Comparison of ENCODE assay signal across 8 cellular contexts in the genomic region with DNA sequence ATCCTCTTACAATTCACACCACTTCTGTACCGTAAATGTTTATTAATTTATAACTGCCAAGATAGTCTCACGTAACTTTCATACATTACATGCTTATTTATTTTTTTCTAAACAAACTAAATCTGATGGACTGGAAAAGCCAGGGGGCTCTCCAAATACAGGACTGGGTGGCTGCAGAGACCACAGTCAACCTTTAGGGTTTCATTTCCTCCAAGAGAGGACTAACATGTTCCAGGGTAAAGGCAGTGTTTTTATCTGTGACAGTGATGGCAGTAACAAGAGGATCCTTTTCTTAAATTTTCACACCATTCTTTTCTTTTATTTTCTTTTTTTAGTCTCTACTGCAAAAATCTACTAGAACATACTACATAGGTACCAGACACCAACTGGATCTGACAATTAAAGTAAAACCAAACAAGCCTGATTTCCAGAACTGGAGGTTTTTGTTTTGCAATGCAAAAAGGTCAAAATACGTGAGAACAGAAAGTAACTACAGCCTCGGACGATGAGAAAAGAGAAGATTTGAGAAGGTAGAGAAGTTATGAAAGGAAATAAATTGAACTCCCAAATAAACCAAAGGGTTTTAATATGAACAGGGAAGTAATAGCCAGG. TPM values are rescaled to one million over a fixed set of nuclear protein-coding genes. Genes with fewer than 3 reads are reported as not detected.
DNase-seq lines count a peak whose midpoint lies in the region; ATAC-seq, FAIRE-seq and TF ChIP-seq lines count a peak whose summit lies in the region.

No MANE protein-coding gene starts in this region.

- intact Hi-C loops in right cardiac atrium (cut with DNase I) = no loop called here
- intact Hi-C loops in posterior vena cava (cut with DNase I) = no loop called here

- no peaks in the 10 kb centered on the region for H3K36me3 ChIP-seq in BE2C
- H3K36me3 ChIP-seq in WERI-Rb-1 = no peaks in the 10 kb centered on the region
- no peaks in the 10 kb centered on the region for H3K36me3 ChIP-seq in small intestine (ENCODE audit: control insufficient read depth in 2 of 2, insufficient read depth in 2 of 2, low read length in 2 of 2)

- no peak overlapping the region for H3K27ac ChIP-seq in WERI-Rb-1
- peak overlapping the region; percentile 94 for H3K27ac ChIP-seq in right cardiac atrium (ENCODE audit: low read length)
- peak overlapping the region; percentile 85 to 98 for H3K27ac ChIP-seq in small intestine (ENCODE audit: low read depth in 1 of 2, low read length in 1 of 2)

- H3K4me1 ChIP-seq in BE2C (peaks cover 3% of the 10 kb centered on the region), right cardiac atrium (ENCODE audit: control insufficient read depth, insufficient read depth, low read length) (peaks cover 10% of the 10 kb centered on the region), small intestine (ENCODE audit: control insufficient read depth in 2 of 2, insufficient read depth in 1 of 2, low read depth in 1 of 2, low read length in 1 of 2) (peaks cover 7 to 10% of the 10 kb centered on the region in 2 donors)

- FAIRE-seq in small intestine (lab: Jason Lieb, UNC) = no peak

- no peak for TF ChIP-seq CTCF in BE2C (IDR thresholded peaks at IDR 0.05; ENCODE audit: low read depth, low read length)
- no peak for TF ChIP-seq CTCF in WERI-Rb-1 (IDR thresholded peaks at IDR 0.05; ENCODE audit: low read depth, low read length)

- peak; percentile 41 for ATAC-seq in GM18873 (IDR thresholded peaks at IDR 0.05; ENCODE audit: low FRiP score, unreplicated experiment)
- peak; percentile 30 for ATAC-seq in HG03135 (IDR thresholded peaks at IDR 0.05; ENCODE audit: unreplicated experiment)
- no peak for ATAC-seq in right cardiac atrium

- 20% methylated on average over 5 of the region's 5 CpGs for WGBS in right cardiac atrium
- 15 to 20% (median 18%) methylated on average over 5 of the region's 5 CpGs for WGBS in small intestine, 3 donors

- H3K4me3 ChIP-seq in BE2C (ENCODE audit: low read depth, low read length) (peak overlapping the region; percentile 82), WERI-Rb-1 (ENCODE audit: low read depth, low read length) (peak overlapping the region; percentile 78), right cardiac atrium (ENCODE audit: low read length) (peak overlapping the region; percentile 56), small intestine (ENCODE audit: low read depth in 1 of 2, low read length in 2 of 2) (peak overlapping the region; percentile 64 to 90)

- no peaks in the 10 kb centered on the region for H3K27me3 ChIP-seq in BE2C
- H3K27me3 ChIP-seq in WERI-Rb-1 (ENCODE audit: insufficient read depth, low read depth, severe bottlenecking) = no peaks in the 10 kb centered on the region
- H3K27me3 ChIP-seq in right cardiac atrium (ENCODE audit: control insufficient read depth, insufficient read depth) = no peaks in the 10 kb centered on the region
- no peaks in the 10 kb centered on the region for H3K27me3 ChIP-seq in small intestine (ENCODE audit: control insufficient read depth in 2 of 2, insufficient read depth in 2 of 2, low read length in 2 of 2)

- DNase-seq in BE2C (no peak), WERI-Rb-1 (no peak), right cardiac atrium (no peak), small intestine (no peak), iPS-NIHi11 (ENCODE audit: low spot score) (no peak), posterior vena cava (ENCODE audit: low spot score) (no peak)

- H3K9me3 ChIP-seq in BE2C = no peaks in the 10 kb centered on the region
- H3K9me3 ChIP-seq in WERI-Rb-1 (ENCODE audit: severe bottlenecking) = no peaks in the 10 kb centered on the region
- H3K9me3 ChIP-seq in right cardiac atrium (ENCODE audit: control insufficient read depth, low read length) = no peaks in the 10 kb centered on the region
- H3K9me3 ChIP-seq in small intestine (ENCODE audit: control insufficient read depth, low read depth) = no peaks in the 10 kb centered on the region

RNA-seq across cellular contexts. Expression of a gene that starts 1.2 kb away (rescaled TPM):
- polyA plus RNA-seq in BE2C (2012; ENCODE audit: insufficient read depth, insufficient read length, low read depth) = 18.4 TPM
- 10 to 100 TPM; 46.3 to 56.2 (median 50.0) TPM for total RNA-seq in right cardiac atrium
- 51.5 TPM for polyA plus RNA-seq in right cardiac atrium
- 10 to 100 TPM; 23.5 to 38.6 (median 33.5) TPM for polyA plus RNA-seq in small intestine
- total RNA-seq in posterior vena cava = 10 to 100 TPM; 42.9 to 46.8 TPM

Comparison
In these comparisons a context has a peak if more than half of its experiments do, and no peak if none do; other contexts are left out.
1. ATAC-seq: peak in GM18873 (single experiment) and HG03135 (single experiment); none in right cardiac atrium (0 of 2).
2. Peak in every context shown above with its lines, with median percentiles within 50 percentile points of each other: H3K4me3 ChIP-seq.